ENCODE assay signal across 1 cellular context in the genomic region with DNA sequence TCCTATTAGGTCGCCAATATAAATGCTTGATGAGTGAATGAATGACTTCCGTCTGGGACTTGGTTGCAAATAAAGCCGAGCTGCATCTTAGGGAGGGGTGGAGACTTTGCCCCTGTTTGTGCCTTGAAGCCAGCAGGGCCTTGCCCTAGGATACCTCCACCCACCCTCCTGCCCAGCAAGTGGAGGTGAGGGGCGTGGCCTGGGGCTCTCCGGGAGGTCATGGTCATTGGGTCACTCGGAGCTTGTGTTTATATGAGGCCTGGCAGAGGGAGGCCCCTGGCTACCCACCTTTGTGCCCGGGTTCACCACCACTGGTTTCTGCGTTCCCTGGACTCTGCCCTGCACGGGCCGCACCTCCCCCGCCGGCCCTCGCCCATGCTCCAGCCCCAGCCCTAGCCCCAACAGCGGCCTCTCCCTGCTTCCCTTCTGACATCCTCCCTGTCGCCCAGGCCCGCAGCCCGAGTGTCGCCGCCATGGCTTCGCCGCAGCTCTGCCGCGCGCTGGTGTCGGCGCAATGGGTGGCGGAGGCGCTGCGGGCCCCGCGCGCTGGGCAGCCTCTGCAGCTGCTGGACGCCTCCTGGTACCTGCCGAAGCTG.
TF ChIP-seq lines count a peak whose summit lies in the region.

No MANE protein-coding gene starts in this region.

TF ChIP-seq in A549, 52 proteins besides CTCF, POLR2A, EP300 and RAD21 (continued from another document):
- TF ChIP-seq, protein P1, sequence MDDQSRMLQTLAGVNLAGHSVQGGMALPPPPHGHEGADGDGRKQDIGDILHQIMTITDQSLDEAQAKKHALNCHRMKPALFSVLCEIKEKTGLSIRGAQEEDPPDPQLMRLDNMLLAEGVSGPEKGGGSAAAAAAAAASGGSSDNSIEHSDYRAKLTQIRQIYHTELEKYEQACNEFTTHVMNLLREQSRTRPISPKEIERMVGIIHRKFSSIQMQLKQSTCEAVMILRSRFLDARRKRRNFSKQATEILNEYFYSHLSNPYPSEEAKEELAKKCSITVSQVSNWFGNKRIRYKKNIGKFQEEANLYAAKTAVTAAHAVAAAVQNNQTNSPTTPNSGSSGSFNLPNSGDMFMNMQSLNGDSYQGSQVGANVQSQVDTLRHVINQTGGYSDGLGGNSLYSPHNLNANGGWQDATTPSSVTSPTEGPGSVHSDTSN (IDR thresholded peaks at IDR 0.05): no peak
TF ChIP-seq in A549: peak in this region for 0.
